ENCODE assay signal across 8 cellular contexts in genomic region chr12:108729612-108730336, GRCh38. TPM values are rescaled to one million over a fixed set of nuclear protein-coding genes. Genes with fewer than 3 reads are reported as not detected.
DNase-seq lines count a peak whose midpoint lies in the region; TF ChIP-seq lines count a peak whose summit lies in the region.

No MANE protein-coding gene starts in this region.

- peak overlapping the region; percentile 98 for H3K4me3 ChIP-seq in BJ (ENCODE audit: low read depth, low read length)
- H3K4me3 ChIP-seq in HL-60 (replicated peaks; ENCODE audit: insufficient read depth, low read length), result peak overlapping the region; percentile 80
- H3K4me3 ChIP-seq in fibroblast of mammary gland (ENCODE audit: control insufficient read depth, low read depth, low read length), result peak overlapping the region; percentile 89
- peak overlapping the region; percentile 89 for H3K4me3 ChIP-seq in parathyroid adenoma (ENCODE audit: low read depth, low read length)

- no peak for DNase-seq in BJ (ENCODE audit: low read depth)
- no peak for DNase-seq in HL-60 (ENCODE audit: low read depth in 1 of 2, low spot score in 1 of 2)
- peak; percentile 85 for DNase-seq in SW480 (ENCODE audit: low spot score)
- DNase-seq in fibroblast of mammary gland (ENCODE audit: low read depth), result peak; percentile 57
- DNase-seq in posterior vena cava (ENCODE audit: low spot score), result no peak
- DNase-seq in SHP77 (lab: John Stamatoyannopoulos, UW), result no peak
- no peak for DNase-seq in activated CD8-positive, alpha-beta memory T cell treated with anti-CD3 and anti-CD28 coated beads, Interleukin-2, amount 50 U/mL, for 4 hours

- H3K27ac ChIP-seq in HL-60 (replicated peaks) (peak overlapping the region; percentile 86), parathyroid adenoma (peak overlapping the region; percentile 84)

- H2AFZ ChIP-seq in parathyroid adenoma, result peak overlapping the region; percentile 70

- H3K27me3 ChIP-seq in BJ (ENCODE audit: control insufficient read depth, insufficient read depth, low read length) (no peaks in the 10 kb centered on the region), HL-60 (ENCODE audit: insufficient read depth, poor library complexity, severe bottlenecking) (no peaks in the 10 kb centered on the region), parathyroid adenoma (ENCODE audit: control insufficient read depth, insufficient read depth, low read length) (no peaks in the 10 kb centered on the region)

- no peaks in the 10 kb centered on the region for H3K36me3 ChIP-seq in BJ (ENCODE audit: control insufficient read depth, insufficient read depth, low read length)
- no peaks in the 10 kb centered on the region for H3K36me3 ChIP-seq in parathyroid adenoma (ENCODE audit: control insufficient read depth, insufficient read depth, low read length)

- peaks cover 15% of the 10 kb centered on the region for H3K4me1 ChIP-seq in parathyroid adenoma

- intact Hi-C loops in posterior vena cava (cut with DNase I), result loop anchor here in 1 of 2 donors (5.0 to 10.0 kb wide), 3 partner anchors 58 to 165 kb away; partner anchors contain the start of genes ISCU and SART3

- peak overlapping the region; percentile 98 for H3K9ac ChIP-seq in parathyroid adenoma

- peak overlapping the region; percentile 93 for H3K4me2 ChIP-seq in parathyroid adenoma (ENCODE audit: low read length)

- POLR2A ChIA-PET in BJ (lab: Charles Lee), result interaction anchor here (0.6 kb wide), 1 partner anchor 120 kb away, joined by 40 read pairs; no protein-coding TSS in a partner anchor

- no peaks in the 10 kb centered on the region for H3K9me3 ChIP-seq in parathyroid adenoma (ENCODE audit: control insufficient read depth, low read length)

- CTCF ChIA-PET in BJ (lab: Yijun Ruan, JAX), result interaction anchor here (1.4 kb wide), 1 partner anchor 48 kb away, joined by 4 read pairs; no protein-coding TSS in a partner anchor

- peaks cover 47% of the 10 kb centered on the region for H3K79me2 ChIP-seq in parathyroid adenoma

- TF ChIP-seq CTCF in BJ (IDR thresholded peaks at IDR 0.05; ENCODE audit: insufficient read depth, low read depth, low read length), result no peak
- TF ChIP-seq CTCF in HL-60 (IDR thresholded peaks at IDR 0.05; ENCODE audit: insufficient read depth, low read length), result no peak
- no peak for TF ChIP-seq CTCF in fibroblast of mammary gland (conservative IDR thresholded peaks at IDR 0.05; ENCODE audit: control insufficient read depth, insufficient read depth, low read depth, low read length)
- no peak for TF ChIP-seq CTCF in parathyroid adenoma (IDR thresholded peaks at IDR 0.05)

RNA-seq across cellular contexts. Expression of gene CORO1C, which starts 1.5 kb away (rescaled TPM):
- 416 and 532 TPM in 2 replicates for polyA plus RNA-seq in BJ (2011; rRNA removed)
- polyA minus RNA-seq in BJ (2011; rRNA and poly(A)+ RNA removed), result 691 and 787 TPM in 2 replicates
- total RNA-seq in posterior vena cava, result 100 to 1,000 TPM; 361 to 548 TPM

Comparison
In these comparisons a context has a peak if more than half of its experiments do, and no peak if none do; other contexts are left out.
1. DNase-seq: peak in SW480 (single experiment) and fibroblast of mammary gland (single experiment); none in BJ (single experiment), HL-60 (0 of 2), posterior vena cava (single experiment), SHP77 (0 of 2) and activated CD8-positive, alpha-beta memory T cell treated with anti-CD3 and anti-CD28 coated beads, Interleukin-2, amount 50 U/mL, for 4 hours (single experiment).
2. Peak in every context shown above with its lines, with median percentiles within 50 percentile points of each other: H3K4me3 ChIP-seq.